ENCODE assay signal across 14 cellular contexts in genomic region chr16:10970065-10970464, GRCh38.
"Had no signal": no experiment of that assay in that cellular context is flagged by ENCODE, and none has a peak within 500 bp of the region (broad histone marks: within the 10 kb centered on the region; RNA-seq: fewer than 3 reads in every experiment).

No MANE protein-coding gene starts in this region.

- H3K27me3 ChIP-seq: body of pancreas, heart right ventricle, left lung, SJCRH30, testis had no signal

- H3K27me3 Mint-ChIP-seq: activated CD4-positive, alpha-beta T cell treated with anti-CD3 and anti-CD28 coated beads for 36 hours; stimulated activated naive CD8-positive, alpha-beta T cell treated with anti-CD3 and anti-CD28 coated beads, Interleukin-15, Interleukin-2, amounts not matched to agents 100 ng/mL and 50 ng/mL, for 24 hours had no signal

- DNase-seq: activated CD4-positive, alpha-beta T cell treated with anti-CD3 and anti-CD28 coated beads for 36 hours; activated gamma-delta T cell; activated T-cell treated with anti-CD3 and anti-CD28 coated beads, Interleukin-2, amount 50 U/mL, for 1 hour; body of pancreas; dermis blood vessel endothelial cell; foreskin melanocyte; heart right ventricle; islet precursor cell; left lung; SJCRH30; stimulated activated CD4-positive, alpha-beta T cell treated with anti-CD3 and anti-CD28 coated beads, Interleukin-12 subunit alpha, Interleukin-12 subunit beta, amount 100 ng/mL, for 4 hours; testis; WERI-Rb-1 had no signal

- H3K27ac ChIP-seq: body of pancreas, heart right ventricle, left lung, SJCRH30, testis, WERI-Rb-1 had no signal

- H3K4me3 Mint-ChIP-seq: activated CD4-positive, alpha-beta T cell treated with anti-CD3 and anti-CD28 coated beads for 36 hours; stimulated activated naive CD8-positive, alpha-beta T cell treated with anti-CD3 and anti-CD28 coated beads, Interleukin-15, Interleukin-2, amounts not matched to agents 100 ng/mL and 50 ng/mL, for 24 hours had no signal

- H3K27ac Mint-ChIP-seq: activated CD4-positive, alpha-beta T cell treated with anti-CD3 and anti-CD28 coated beads for 36 hours had no signal

- H3K9me3 ChIP-seq: body of pancreas, heart right ventricle, left lung, SJCRH30, testis had no signal

- H3K4me3 ChIP-seq: body of pancreas, heart right ventricle, left lung, SJCRH30, testis had no signal

- ATAC-seq: activated CD4-positive, alpha-beta T cell treated with anti-CD3 and anti-CD28 coated beads for 36 hours; body of pancreas; heart right ventricle; left lung had no signal

- H3K36me3 ChIP-seq: SJCRH30 had no signal
